1 cellular context compared by ENCODE assay signal in the genomic region with DNA sequence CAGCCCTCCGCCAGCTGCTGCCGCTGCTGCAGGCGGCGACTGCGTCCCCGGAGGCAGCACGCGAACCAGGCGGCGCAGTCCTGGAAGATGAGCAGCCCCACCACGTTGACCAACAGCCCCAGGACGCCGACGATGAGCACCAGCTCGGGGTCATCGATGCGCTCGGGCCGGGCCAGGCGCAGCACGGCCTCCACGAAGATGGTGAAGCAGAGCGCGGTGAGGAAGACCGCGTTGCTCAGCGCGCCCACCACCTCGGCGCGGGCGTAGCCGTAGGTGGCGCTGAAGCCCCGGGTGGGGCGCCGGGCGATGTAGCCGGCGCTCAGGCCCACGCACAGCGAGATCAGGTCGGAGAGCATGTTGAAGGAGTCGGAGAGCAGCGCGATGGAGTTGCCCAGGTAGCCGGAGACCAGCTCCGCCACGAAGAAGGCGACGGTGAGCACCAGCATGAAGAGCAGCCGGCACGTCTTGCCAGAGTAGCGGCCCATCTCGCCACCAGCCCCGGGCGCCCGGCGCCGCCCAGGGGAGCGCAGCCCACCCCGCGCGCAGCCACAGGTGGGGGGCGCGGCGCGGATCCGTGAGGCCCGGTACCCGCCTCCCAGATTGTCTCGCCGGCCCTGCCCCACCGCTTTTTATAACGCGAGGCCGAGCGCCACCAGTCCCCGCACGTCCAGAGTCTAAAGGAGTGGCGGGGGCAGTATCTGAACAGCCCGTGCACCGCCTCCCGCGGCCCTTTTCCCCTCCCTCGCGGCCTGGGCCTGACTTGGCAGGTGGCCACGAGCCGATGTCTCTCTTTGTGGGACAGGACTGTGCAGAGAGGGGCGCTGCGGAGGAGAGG.
TF ChIP-seq lines count a peak whose summit lies in the region.

Gene SLC30A10, minus strand, starts transcription at position 602 of the 835 bp plus-strand sequence. Its CDS starts 117 bp downstream, at position 485.

TF ChIP-seq in HepG2, 621 proteins besides CTCF, POLR2A, EP300 and RAD21 (continued from another document and continues in another):
- TF ChIP-seq, protein P1, sequence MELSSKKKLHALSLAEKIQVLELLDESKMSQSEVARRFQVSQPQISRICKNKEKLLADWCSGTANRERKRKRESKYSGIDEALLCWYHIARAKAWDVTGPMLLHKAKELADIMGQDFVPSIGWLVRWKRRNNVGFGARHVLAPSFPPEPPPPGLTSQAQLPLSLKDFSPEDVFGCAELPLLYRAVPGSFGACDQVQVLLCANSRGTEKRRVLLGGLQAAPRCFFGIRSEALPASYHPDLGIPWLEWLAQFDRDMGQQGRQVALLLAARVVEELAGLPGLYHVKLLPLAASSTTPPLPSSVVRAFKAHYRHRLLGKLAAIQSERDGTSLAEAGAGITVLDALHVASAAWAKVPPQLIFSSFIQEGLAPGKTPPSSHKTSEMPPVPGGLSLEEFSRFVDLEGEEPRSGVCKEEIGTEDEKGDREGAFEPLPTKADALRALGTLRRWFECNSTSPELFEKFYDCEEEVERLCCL (CRISPR knock-in tag; IDR thresholded peaks at IDR 0.05; ENCODE audit: borderline replicate concordance): no peak
- TF ChIP-seq HDAC6 (IDR thresholded peaks at IDR 0.05; ENCODE audit: low read depth, low read length) (no peak), KDM1A (CRISPR knock-in tag; IDR thresholded peaks at IDR 0.05) (no peak), ZNF44 (CRISPR knock-in tag; IDR thresholded peaks at IDR 0.05) (no peak), ZBED4 (CRISPR knock-in tag; IDR thresholded peaks at IDR 0.05; ENCODE audit: borderline replicate concordance) (peak; percentile 39; the same call in 1 of the 2 replicates), SNAI1 (CRISPR knock-in tag; IDR thresholded peaks at IDR 0.05; ENCODE audit: borderline replicate concordance) (peak; percentile 47; the same call in 1 of the 2 replicates), PHF5A (CRISPR knock-in tag; IDR thresholded peaks at IDR 0.05; ENCODE audit: low read depth, unreplicated experiment) (no peak), ZNF33A (CRISPR knock-in tag; IDR thresholded peaks at IDR 0.05; ENCODE audit: borderline replicate concordance) (no peak), TEAD3 (CRISPR knock-in tag; optimal IDR thresholded peaks at IDR 0.05; ENCODE audit: borderline replicate concordance) (peak; percentile 65), ZNF235 (CRISPR knock-in tag; IDR thresholded peaks at IDR 0.05; ENCODE audit: borderline replicate concordance) (no peak), ZFP36L1 (CRISPR knock-in tag; IDR thresholded peaks at IDR 0.05) (0 out of 2 replicates have a peak, but pooled peaks have one; percentile 36), POGK (CRISPR knock-in tag; conservative IDR thresholded peaks at IDR 0.05) (peak; percentile 77; the same call in 1 of the 2 replicates), ZFX (CRISPR knock-in tag; IDR thresholded peaks at IDR 0.05; ENCODE audit: low read depth) (peak; percentile 89), ZMYM4 (CRISPR knock-in tag; IDR thresholded peaks at IDR 0.05) (peak; percentile 88), TBX2 (CRISPR knock-in tag; IDR thresholded peaks at IDR 0.05; ENCODE audit: borderline replicate concordance) (peak; percentile 82), HNF4G (IDR thresholded peaks at IDR 0.05; ENCODE audit: borderline replicate concordance, low read depth, low read length) (no peak; the same call in 1 of the 2 replicates), HNF4G (CRISPR knock-in tag; IDR thresholded peaks at IDR 0.05; ENCODE audit: borderline replicate concordance, low read depth) (0 out of 2 replicates have a peak, but pooled peaks have one; percentile 23), RBFOX2 (IDR thresholded peaks at IDR 0.05; ENCODE audit: low read depth, low read length) (peak; percentile 82), SIX1 (CRISPR knock-in tag; IDR thresholded peaks at IDR 0.05; ENCODE audit: borderline replicate concordance) (no peak; the same call in 1 of the 2 replicates), ARHGAP35 (CRISPR knock-in tag; IDR thresholded peaks at IDR 0.05; ENCODE audit: borderline replicate concordance) (no peak), ZNF30 (CRISPR knock-in tag; IDR thresholded peaks at IDR 0.05) (no peak), JARID2 (CRISPR knock-in tag; IDR thresholded peaks at IDR 0.05; ENCODE audit: insufficient replicate concordance) (no peak), RFX3 (CRISPR knock-in tag; IDR thresholded peaks at IDR 0.05) (no peak), ZNF678 (CRISPR knock-in tag; IDR thresholded peaks at IDR 0.05) (no peak), MTF2 (CRISPR knock-in tag; IDR thresholded peaks at IDR 0.05; ENCODE audit: borderline replicate concordance) (no peak), KDM4B (CRISPR knock-in tag; IDR thresholded peaks at IDR 0.05) (no peak), SMARCC2 (IDR thresholded peaks at IDR 0.05) (no peak), RCOR2 (CRISPR knock-in tag; IDR thresholded peaks at IDR 0.05) (no peak), KDM5A (IDR thresholded peaks at IDR 0.05; ENCODE audit: borderline replicate concordance, low read length) (no peak), ZKSCAN5 (CRISPR knock-in tag; IDR thresholded peaks at IDR 0.05) (0 out of 2 replicates have a peak, but pooled peaks have one; percentile 25), ZSCAN9 (CRISPR knock-in tag; IDR thresholded peaks at IDR 0.05; ENCODE audit: borderline replicate concordance) (no peak), SNRNP70 (IDR thresholded peaks at IDR 0.05; ENCODE audit: low read depth, low read length) (no peak), BHLHE40 (IDR thresholded peaks at IDR 0.05; ENCODE audit: low read length) (no peak), BRD4 (CRISPR knock-in tag; IDR thresholded peaks at IDR 0.05) (peak; percentile 45; the same call in 1 of the 2 replicates), SRF (IDR thresholded peaks at IDR 0.05; ENCODE audit: low read depth, low read length) (no peak), GTF3A (CRISPR knock-in tag; conservative IDR thresholded peaks at IDR 0.05) (0 out of 2 replicates have a peak, but pooled peaks have one; percentile 3), SOX5 (CRISPR knock-in tag; IDR thresholded peaks at IDR 0.05; ENCODE audit: borderline replicate concordance) (0 out of 2 replicates have a peak, but pooled peaks have one; percentile 10), FOXA3 (CRISPR knock-in tag; IDR thresholded peaks at IDR 0.05) (no peak), ZBTB7A (CRISPR knock-in tag; IDR thresholded peaks at IDR 0.05) (peak; percentile 95), EEA1 (CRISPR knock-in tag; IDR thresholded peaks at IDR 0.05; ENCODE audit: borderline replicate concordance) (no peak), ZNF329 (CRISPR knock-in tag; IDR thresholded peaks at IDR 0.05; ENCODE audit: low read depth) (no peak), HDAC2 (CRISPR knock-in tag; IDR thresholded peaks at IDR 0.05) (no peak; the same call in none of the 2 replicates), ZNF670 (CRISPR knock-in tag; IDR thresholded peaks at IDR 0.05; ENCODE audit: borderline replicate concordance) (peak; percentile 79), ATF1 (CRISPR knock-in tag; IDR thresholded peaks at IDR 0.05) (no peak)
- TF ChIP-seq, protein P2, sequence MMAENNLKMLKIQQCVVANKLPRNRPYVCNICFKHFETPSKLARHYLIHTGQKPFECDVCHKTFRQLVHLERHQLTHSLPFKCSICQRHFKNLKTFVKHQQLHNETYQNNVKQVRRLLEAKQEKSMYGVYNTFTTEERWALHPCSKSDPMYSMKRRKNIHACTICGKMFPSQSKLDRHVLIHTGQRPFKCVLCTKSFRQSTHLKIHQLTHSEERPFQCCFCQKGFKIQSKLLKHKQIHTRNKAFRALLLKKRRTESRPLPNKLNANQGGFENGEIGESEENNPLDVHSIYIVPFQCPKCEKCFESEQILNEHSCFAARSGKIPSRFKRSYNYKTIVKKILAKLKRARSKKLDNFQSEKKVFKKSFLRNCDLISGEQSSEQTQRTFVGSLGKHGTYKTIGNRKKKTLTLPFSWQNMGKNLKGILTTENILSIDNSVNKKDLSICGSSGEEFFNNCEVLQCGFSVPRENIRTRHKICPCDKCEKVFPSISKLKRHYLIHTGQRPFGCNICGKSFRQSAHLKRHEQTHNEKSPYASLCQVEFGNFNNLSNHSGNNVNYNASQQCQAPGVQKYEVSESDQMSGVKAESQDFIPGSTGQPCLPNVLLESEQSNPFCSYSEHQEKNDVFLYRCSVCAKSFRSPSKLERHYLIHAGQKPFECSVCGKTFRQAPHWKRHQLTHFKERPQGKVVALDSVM (CRISPR knock-in tag; IDR thresholded peaks at IDR 0.05): no peak; the same call in 1 of the 2 replicates
- TF ChIP-seq, protein P3, sequence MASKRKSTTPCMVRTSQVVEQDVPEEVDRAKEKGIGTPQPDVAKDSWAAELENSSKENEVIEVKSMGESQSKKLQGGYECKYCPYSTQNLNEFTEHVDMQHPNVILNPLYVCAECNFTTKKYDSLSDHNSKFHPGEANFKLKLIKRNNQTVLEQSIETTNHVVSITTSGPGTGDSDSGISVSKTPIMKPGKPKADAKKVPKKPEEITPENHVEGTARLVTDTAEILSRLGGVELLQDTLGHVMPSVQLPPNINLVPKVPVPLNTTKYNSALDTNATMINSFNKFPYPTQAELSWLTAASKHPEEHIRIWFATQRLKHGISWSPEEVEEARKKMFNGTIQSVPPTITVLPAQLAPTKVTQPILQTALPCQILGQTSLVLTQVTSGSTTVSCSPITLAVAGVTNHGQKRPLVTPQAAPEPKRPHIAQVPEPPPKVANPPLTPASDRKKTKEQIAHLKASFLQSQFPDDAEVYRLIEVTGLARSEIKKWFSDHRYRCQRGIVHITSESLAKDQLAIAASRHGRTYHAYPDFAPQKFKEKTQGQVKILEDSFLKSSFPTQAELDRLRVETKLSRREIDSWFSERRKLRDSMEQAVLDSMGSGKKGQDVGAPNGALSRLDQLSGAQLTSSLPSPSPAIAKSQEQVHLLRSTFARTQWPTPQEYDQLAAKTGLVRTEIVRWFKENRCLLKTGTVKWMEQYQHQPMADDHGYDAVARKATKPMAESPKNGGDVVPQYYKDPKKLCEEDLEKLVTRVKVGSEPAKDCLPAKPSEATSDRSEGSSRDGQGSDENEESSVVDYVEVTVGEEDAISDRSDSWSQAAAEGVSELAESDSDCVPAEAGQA (IDR thresholded peaks at IDR 0.05; ENCODE audit: low read depth): no peak
- TF ChIP-seq, protein P3 (CRISPR knock-in tag; IDR thresholded peaks at IDR 0.05; ENCODE audit: borderline replicate concordance): no peak
- TF ChIP-seq, protein P4, sequence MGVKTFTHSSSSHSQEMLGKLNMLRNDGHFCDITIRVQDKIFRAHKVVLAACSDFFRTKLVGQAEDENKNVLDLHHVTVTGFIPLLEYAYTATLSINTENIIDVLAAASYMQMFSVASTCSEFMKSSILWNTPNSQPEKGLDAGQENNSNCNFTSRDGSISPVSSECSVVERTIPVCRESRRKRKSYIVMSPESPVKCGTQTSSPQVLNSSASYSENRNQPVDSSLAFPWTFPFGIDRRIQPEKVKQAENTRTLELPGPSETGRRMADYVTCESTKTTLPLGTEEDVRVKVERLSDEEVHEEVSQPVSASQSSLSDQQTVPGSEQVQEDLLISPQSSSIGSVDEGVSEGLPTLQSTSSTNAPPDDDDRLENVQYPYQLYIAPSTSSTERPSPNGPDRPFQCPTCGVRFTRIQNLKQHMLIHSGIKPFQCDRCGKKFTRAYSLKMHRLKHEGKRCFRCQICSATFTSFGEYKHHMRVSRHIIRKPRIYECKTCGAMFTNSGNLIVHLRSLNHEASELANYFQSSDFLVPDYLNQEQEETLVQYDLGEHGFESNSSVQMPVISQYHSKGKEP (CRISPR knock-in tag; IDR thresholded peaks at IDR 0.05): no peak
